Comparison of ENCODE assay signal across 12 cellular contexts in genomic region chr2:118856330-118856977, GRCh38. TPM values are rescaled to one million over a fixed set of nuclear protein-coding genes. Genes with fewer than 3 reads are reported as not detected.
DNase-seq lines count a peak whose midpoint lies in the region; ATAC-seq lines count a peak whose summit lies in the region.
"Had no signal": no experiment of that assay in that cellular context is flagged by ENCODE, and none has a peak within 500 bp of the region (broad histone marks: within the 10 kb centered on the region; RNA-seq: fewer than 3 reads in every experiment).

No MANE protein-coding gene starts in this region.

- H3K4me3 ChIP-seq in SJSA1 (peak overlapping the region; percentile 33; the same call in 1 of the 2 replicates), right cardiac atrium (ENCODE audit: low read length) (no peak overlapping the region)

- no peaks in the 10 kb centered on the region for H3K36me3 ChIP-seq in SJSA1
- H3K36me3 ChIP-seq: brain microvascular endothelial cell, HAP-1, heart left ventricle, lower lobe of right lung had no signal

- WGBS in right cardiac atrium = 5% methylated on average over 25 of the region's 25 CpGs

- H3K4me3 Mint-ChIP-seq in activated T-cell treated with anti-CD3 and anti-CD28 coated beads, Interleukin-2, amount 50 U/mL, for 4 hours = peak overlapping the region; percentile 64
- H3K4me3 Mint-ChIP-seq in stimulated activated naive CD8-positive, alpha-beta T cell treated with anti-CD3 and anti-CD28 coated beads, Interleukin-15, amount 100 ng/mL, for 72 hours = peak overlapping the region; percentile 71 to 75

- peaks cover 84% of the 10 kb centered on the region for H3K27me3 Mint-ChIP-seq in activated T-cell treated with anti-CD3 and anti-CD28 coated beads, Interleukin-2, amount 50 U/mL, for 4 hours (ENCODE audit: low read depth)
- peaks cover 100% of the 10 kb centered on the region for H3K27me3 Mint-ChIP-seq in stimulated activated naive CD8-positive, alpha-beta T cell treated with anti-CD3 and anti-CD28 coated beads, Interleukin-15, amount 100 ng/mL, for 72 hours

- H3K4me1 Mint-ChIP-seq in activated T-cell treated with anti-CD3 and anti-CD28 coated beads, Interleukin-2, amount 50 U/mL, for 4 hours (ENCODE audit: low read depth) = peaks cover 22% of the 10 kb centered on the region
- H3K4me1 Mint-ChIP-seq in stimulated activated naive CD8-positive, alpha-beta T cell treated with anti-CD3 and anti-CD28 coated beads, Interleukin-15, amount 100 ng/mL, for 72 hours = peaks cover 57% of the 10 kb centered on the region

- no peaks in the 10 kb centered on the region for H3K9me3 Mint-ChIP-seq in activated T-cell treated with anti-CD3 and anti-CD28 coated beads, Interleukin-2, amount 50 U/mL, for 4 hours
- H3K9me3 Mint-ChIP-seq in stimulated activated naive CD8-positive, alpha-beta T cell treated with anti-CD3 and anti-CD28 coated beads, Interleukin-15, amount 100 ng/mL, for 72 hours = no peaks in the 10 kb centered on the region

- H3K9me3 ChIP-seq in SJSA1 (replicated peaks) = no peaks in the 10 kb centered on the region
- no peaks in the 10 kb centered on the region for H3K9me3 ChIP-seq in right cardiac atrium (ENCODE audit: control insufficient read depth, low read length)
- H3K9me3 ChIP-seq: HAP-1, heart left ventricle, lower lobe of right lung had no signal

- intact Hi-C loops in right cardiac atrium (cut with DNase I) = loop anchor here (5.0 to 10.0 kb wide), 8 partner anchors 314 to 824 kb away; no protein-coding TSS in a partner anchor

- no peak for DNase-seq in activated T-cell treated with anti-CD3 and anti-CD28 coated beads, Interleukin-2, amount 50 U/mL, for 4 hours
- DNase-seq in activated T-cell treated with anti-CD3 and anti-CD28 coated beads for 4 hours (no peak), SJSA1 (ENCODE audit: low read depth in 1 of 2, low spot score in 2 of 2) (no peak), hepatic stellate cell (ENCODE audit: low spot score) (peak; percentile 11), NCI-H748 treated with DMSO at 0.1 percent for 48 hours (lab: John Stamatoyannopoulos, UW) (no peak), right cardiac atrium (no peak), dedifferentiated amniotic fluid mesenchymal stem cell (ENCODE audit: extremely low spot score) (no peak)
- no peak for DNase-seq in stimulated activated naive CD8-positive, alpha-beta T cell treated with anti-CD3 and anti-CD28 coated beads, Interleukin-15, amount 100 ng/mL, for 72 hours

- H3K27ac ChIP-seq in SJSA1 (no peak overlapping the region), right cardiac atrium (ENCODE audit: low read length) (no peak overlapping the region)
- H3K27ac ChIP-seq: brain microvascular endothelial cell, heart left ventricle, lower lobe of right lung had no signal

- H3K36me3 Mint-ChIP-seq in activated T-cell treated with anti-CD3 and anti-CD28 coated beads, Interleukin-2, amount 50 U/mL, for 4 hours (ENCODE audit: insufficient read depth) = no peaks in the 10 kb centered on the region

- peak overlapping the region in 1 of 2 donors; percentile 9 for H3K27ac Mint-ChIP-seq in stimulated activated naive CD8-positive, alpha-beta T cell treated with anti-CD3 and anti-CD28 coated beads, Interleukin-15, amount 100 ng/mL, for 72 hours

- ATAC-seq in activated T-cell treated with anti-CD3 and anti-CD28 coated beads, Interleukin-2, amount 50 U/mL, for 4 hours = no peak
- ATAC-seq in stimulated activated naive CD8-positive, alpha-beta T cell treated with anti-CD3 and anti-CD28 coated beads, Interleukin-15, amount 100 ng/mL, for 72 hours = no peak
- no peak for ATAC-seq in right cardiac atrium

- H3K4me1 ChIP-seq in SJSA1 (replicated peaks) = peaks cover 4% of the 10 kb centered on the region
- no peaks in the 10 kb centered on the region for H3K4me1 ChIP-seq in right cardiac atrium (ENCODE audit: control insufficient read depth, insufficient read depth, low read length)
- H3K4me1 ChIP-seq: HAP-1 had no signal

- no peaks in the 10 kb centered on the region for H3K27me3 ChIP-seq in SJSA1 (replicated peaks)
- H3K27me3 ChIP-seq in right cardiac atrium (ENCODE audit: control insufficient read depth, insufficient read depth) = no peaks in the 10 kb centered on the region

RNA-seq across cellular contexts. Expression of gene EN1, which starts 9.0 kb away (rescaled TPM):
- total RNA-seq in activated T-cell treated with anti-CD3 and anti-CD28 coated beads, Interleukin-2, amount 50 U/mL, for 4 hours = not detected
- total RNA-seq in SJSA1 (2014; rRNA removed; shearing (Covaris generic)) = 4.0 and 4.7 TPM in 2 replicates
- total RNA-seq in right cardiac atrium = not detected
- polyA plus RNA-seq in right cardiac atrium = not detected
- polyA plus RNA-seq: heart left ventricle had no signal
